Comparison of ENCODE assay signal across 6 cellular contexts in the genomic region with DNA sequence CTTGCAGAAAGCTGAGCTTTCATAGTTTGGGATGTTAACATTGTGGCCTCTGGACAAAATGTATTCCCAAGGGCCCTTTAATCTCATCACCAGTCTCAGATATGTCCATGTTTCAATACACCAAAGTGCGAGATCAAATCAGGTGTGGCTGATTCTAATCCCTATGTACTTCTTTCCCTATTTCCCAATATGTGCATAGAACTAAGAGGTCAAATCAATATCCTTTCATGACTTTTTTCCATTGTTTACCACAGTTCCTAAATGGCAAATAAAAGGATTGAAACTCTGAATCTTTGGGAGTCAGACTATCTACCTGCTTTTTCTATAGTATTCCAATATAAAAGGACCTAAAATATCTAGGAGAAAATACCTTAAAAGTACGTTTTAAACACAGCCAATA.
"Had no signal": no experiment of that assay in that cellular context is flagged by ENCODE, and none has a peak within 500 bp of the region (broad histone marks: within the 10 kb centered on the region; RNA-seq: fewer than 3 reads in every experiment).

No MANE protein-coding gene starts in this region.

- H3K4me3 Mint-ChIP-seq: GM23338, H9, HFFc6, IgD-negative memory B cell had no signal

- DNase-seq: H9, HFFc6, KBM-7 had no signal

- H3K4me3 ChIP-seq: GM23338 had no signal

- H3K4me1 Mint-ChIP-seq: IgD-negative memory B cell had no signal

- H3K27ac Mint-ChIP-seq: GM23338, H9, HFFc6, IgD-negative memory B cell had no signal

- H3K9me3 Mint-ChIP-seq: GM23338, H9, HFFc6, IgD-negative memory B cell had no signal

- H3K36me3 Mint-ChIP-seq: IgD-negative memory B cell had no signal

- ATAC-seq: GM23338, HCT116 had no signal

- H3K27me3 Mint-ChIP-seq: IgD-negative memory B cell had no signal
